Comparison of ENCODE assay signal across 9 cellular contexts in the genomic region with DNA sequence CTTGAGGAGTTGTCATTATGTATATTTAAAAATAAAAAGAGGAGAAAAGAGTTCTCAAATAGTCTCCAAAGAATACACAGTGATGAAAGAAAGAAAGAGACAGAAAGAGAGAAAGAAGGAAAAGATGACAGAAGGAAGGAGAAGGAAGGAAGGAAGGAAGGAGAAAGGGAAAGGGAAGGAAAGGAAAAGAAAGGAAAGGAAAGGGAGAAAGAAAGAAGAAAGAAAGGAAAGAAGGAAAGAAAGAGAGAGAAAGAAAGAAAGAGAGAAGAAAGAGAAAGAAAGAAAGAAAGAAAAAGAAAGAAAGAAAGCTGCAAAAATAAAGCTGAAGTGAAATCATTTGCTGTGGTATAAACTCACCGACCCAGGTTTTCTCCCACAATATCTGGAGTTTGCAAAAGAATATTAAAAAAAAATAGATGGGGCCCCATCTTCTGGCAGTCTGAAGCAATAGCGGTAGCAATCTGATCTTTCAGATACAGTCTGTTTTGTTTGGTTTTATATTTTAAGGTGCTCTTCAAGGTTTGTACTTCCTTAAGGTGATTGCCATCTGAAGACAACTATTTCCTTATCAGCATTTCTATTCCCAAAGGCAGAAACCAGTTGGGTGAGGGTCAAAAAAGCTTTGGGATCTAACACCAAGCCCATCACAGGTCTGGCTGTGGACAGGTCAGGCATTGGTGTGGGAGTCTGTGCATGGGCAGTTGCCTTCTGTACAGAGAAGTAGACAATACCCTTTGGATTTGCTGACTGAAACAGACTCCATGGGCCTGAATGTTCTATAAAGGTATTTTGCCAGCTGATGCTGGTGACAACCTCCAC.
DNase-seq lines count a peak whose midpoint lies in the region; ATAC-seq and TF ChIP-seq lines count a peak whose summit lies in the region.
"Had no signal": no experiment of that assay in that cellular context is flagged by ENCODE, and none has a peak within 500 bp of the region (broad histone marks: within the 10 kb centered on the region; RNA-seq: fewer than 3 reads in every experiment).

No MANE protein-coding gene starts in this region.

- H3K4me3 ChIP-seq in CD8-positive, alpha-beta T cell (ENCODE audit: low read depth, low read length) = no peak overlapping the region
- H3K4me3 ChIP-seq in ovary = no peak overlapping the region

- H3K36me3 ChIP-seq in CD8-positive, alpha-beta T cell (ENCODE audit: insufficient read depth, low read length) = no peaks in the 10 kb centered on the region
- no peaks in the 10 kb centered on the region for H3K36me3 ChIP-seq in ovary

- H3K9me3 ChIP-seq in CD8-positive, alpha-beta T cell (ENCODE audit: low read length) = no peaks in the 10 kb centered on the region
- H3K9me3 ChIP-seq in T-helper 17 cell (ENCODE audit: control insufficient read depth, low read length, poor library complexity, severe bottlenecking) (no peaks in the 10 kb centered on the region), ovary (no peaks in the 10 kb centered on the region)

- intact Hi-C loops in CD8-positive, alpha-beta T cell (cut with DNase I, micrococcal nuclease) = loop anchor here (2.0 kb wide), 1 partner anchor 1506 kb away; no protein-coding TSS in a partner anchor
- intact Hi-C loops in ovary (cut with DNase I) = loop anchor here in 1 of 4 donors (10.0 kb wide), 1 partner anchor 1508 kb away; no protein-coding TSS in a partner anchor

- no peaks in the 10 kb centered on the region for H3K9me3 Mint-ChIP-seq in CD8-positive, alpha-beta T cell
- H3K9me3 Mint-ChIP-seq in HFFc6 = no peaks in the 10 kb centered on the region

- TF ChIP-seq POLR2A in ovary (IDR thresholded peaks at IDR 0.05) = no peak

- no peak for ATAC-seq in CD8-positive, alpha-beta T cell
- ATAC-seq in foreskin keratinocyte (no peak), T-helper 17 cell (no peak)

- H3K27me3 ChIP-seq in CD8-positive, alpha-beta T cell (ENCODE audit: insufficient read depth, low read length) = no peaks in the 10 kb centered on the region
- H3K27me3 ChIP-seq in foreskin keratinocyte (peaks cover 2% of the 10 kb centered on the region), ovary (no peaks in the 10 kb centered on the region)

- 6 to 8% (median 6%) methylated on average over 2 of the region's 2 CpGs for WGBS in ovary, 3 donors

- H3K27ac Mint-ChIP-seq in CD8-positive, alpha-beta T cell = no peak overlapping the region
- H3K27ac Mint-ChIP-seq in HFFc6 (no peak overlapping the region), T-helper 17 cell (no peak overlapping the region)

- no peaks in the 10 kb centered on the region for H3K4me1 Mint-ChIP-seq in CD8-positive, alpha-beta T cell (ENCODE audit: low read depth)
- peaks cover 9% of the 10 kb centered on the region for H3K4me1 Mint-ChIP-seq in HFFc6 (ENCODE audit: low read depth)
- H3K4me1 Mint-ChIP-seq in T-helper 17 cell = peaks cover 3% of the 10 kb centered on the region

- no peaks in the 10 kb centered on the region for H3K36me3 Mint-ChIP-seq in CD8-positive, alpha-beta T cell
- no peaks in the 10 kb centered on the region for H3K36me3 Mint-ChIP-seq in HFFc6 (ENCODE audit: low read depth)
- peaks cover 2% of the 10 kb centered on the region for H3K36me3 Mint-ChIP-seq in T-helper 17 cell (ENCODE audit: low read depth)

- TF ChIP-seq EP300 in ovary (IDR thresholded peaks at IDR 0.05) = no peak

- no peaks in the 10 kb centered on the region for H3K4me1 ChIP-seq in CD8-positive, alpha-beta T cell (ENCODE audit: insufficient read depth, low read length)
- H3K4me1 ChIP-seq in foreskin keratinocyte (peaks cover 2% of the 10 kb centered on the region), ovary (ENCODE audit: insufficient read depth) (no peaks in the 10 kb centered on the region)

- TF ChIP-seq CTCF in CD8-positive, alpha-beta T cell (IDR thresholded peaks at IDR 0.05) = peak; percentile 37
- TF ChIP-seq CTCF in HFFc6 (IDR thresholded peaks at IDR 0.05) = peak; percentile 75
- TF ChIP-seq CTCF in foreskin keratinocyte (conservative IDR thresholded peaks at IDR 0.05) = peak; percentile 70
- peak in 1 of 3 donors; percentile 42 for TF ChIP-seq CTCF in ovary (IDR thresholded peaks at IDR 0.05)

- no peak for DNase-seq in CD8-positive, alpha-beta T cell
- DNase-seq in HFFc6 = peak; percentile 26
- peak; percentile 8 for DNase-seq in RKO (ENCODE audit: low spot score)
- DNase-seq in foreskin keratinocyte = peak in 1 of 2 donors; percentile 23
- no peak for DNase-seq in T-helper 17 cell
- no peak for DNase-seq in ovary
- DNase-seq in NCI-H526 treated with DMSO at 0.1 percent for 48 hours (lab: John Stamatoyannopoulos, UW) = no peak
- no peak for DNase-seq in T-helper 1 cell

- CTCF ChIA-PET in CD8-positive, alpha-beta T cell (lab: Charles Lee) = no interaction called here

- no peak overlapping the region for H3K4me3 Mint-ChIP-seq in CD8-positive, alpha-beta T cell
- H3K4me3 Mint-ChIP-seq in HFFc6 (no peak overlapping the region), T-helper 17 cell (no peak overlapping the region)

- peaks cover 19% of the 10 kb centered on the region for H3K27me3 Mint-ChIP-seq in CD8-positive, alpha-beta T cell (ENCODE audit: low read depth)
- H3K27me3 Mint-ChIP-seq in HFFc6 (ENCODE audit: insufficient read depth) (peaks cover 13% of the 10 kb centered on the region), T-helper 17 cell (peaks cover 38% of the 10 kb centered on the region)

- POLR2A ChIA-PET in CD8-positive, alpha-beta T cell (lab: Charles Lee) = no interaction called here

- no peak overlapping the region for H3K27ac ChIP-seq in CD8-positive, alpha-beta T cell (ENCODE audit: low read depth, low read length)
- H3K27ac ChIP-seq in foreskin keratinocyte (no peak overlapping the region), ovary (no peak overlapping the region)
- H3K27ac ChIP-seq: epithelial cell of prostate had no signal

Comparison
In these comparisons a context has a peak if more than half of its experiments do, and no peak if none do; other contexts are left out.
1. DNase-seq: peak in HFFc6 (single experiment) and RKO (single experiment); none in CD8-positive, alpha-beta T cell (0 of 7), T-helper 17 cell (0 of 3), ovary (0 of 5), NCI-H526 treated with DMSO at 0.1 percent for 48 hours (single experiment) and T-helper 1 cell (0 of 5).